In genomic region chr16:23914935-23915549, GRCh38 we compare ENCODE assay signal across 2 cellular contexts.
TF ChIP-seq lines count a peak whose summit lies in the region.

No MANE protein-coding gene starts in this region.

TF ChIP-seq in GM23338, 12 proteins besides CTCF, POLR2A, EP300 and RAD21 (continued from another document):
- no peak for TF ChIP-seq EZH2 (IDR thresholded peaks at IDR 0.05; ENCODE audit: low read depth, unreplicated experiment)
- TF ChIP-seq REST (IDR thresholded peaks at IDR 0.05; ENCODE audit: unreplicated experiment) = no peak
- no peak for TF ChIP-seq ETS1 (IDR thresholded peaks at IDR 0.05)
- TF ChIP-seq EZH2phosphoT487 (IDR thresholded peaks at IDR 0.05; ENCODE audit: unreplicated experiment) = no peak
- no peak for TF ChIP-seq NANOG (IDR thresholded peaks at IDR 0.05; ENCODE audit: borderline replicate concordance)
- no peak for TF ChIP-seq JUNB (IDR thresholded peaks at IDR 0.05; ENCODE audit: unreplicated experiment)

TF ChIP-seq in GM12878, 131 proteins besides CTCF, POLR2A, EP300 and RAD21:
- TF ChIP-seq RCOR1 (conservative IDR thresholded peaks at IDR 0.05; ENCODE audit: low read depth, low read length) (no peak), ATF7 (IDR thresholded peaks at IDR 0.05; ENCODE audit: low read depth) (no peak), IRF4 (IDR thresholded peaks at IDR 0.05; ENCODE audit: low read depth, low read length) (no peak), EED (IDR thresholded peaks at IDR 0.05; ENCODE audit: low read depth) (no peak), MEF2B (IDR thresholded peaks at IDR 0.05; ENCODE audit: partially characterized antibody, poor library complexity, severe bottlenecking) (peak; percentile 21), ZNF207 (IDR thresholded peaks at IDR 0.05; ENCODE audit: borderline replicate concordance) (no peak), REST (IDR thresholded peaks at IDR 0.05; ENCODE audit: low read depth, low read length) (no peak), SRF (IDR thresholded peaks at IDR 0.05; ENCODE audit: low read depth in 2 of 2, low read length in 2 of 2) (no peak), TBL1XR1 (IDR thresholded peaks at IDR 0.05; ENCODE audit: low read depth, low read length) (no peak), NR2C1 (IDR thresholded peaks at IDR 0.05) (peak; percentile 89), IRF3 (IDR thresholded peaks at IDR 0.05) (no peak), MTA3 (IDR thresholded peaks at IDR 0.05; ENCODE audit: borderline replicate concordance, low read length) (no peak)
